Comparison of ENCODE assay signal across 1 cellular context in genomic region chr17:65122836-65123756, GRCh38.
TF ChIP-seq lines count a peak whose summit lies in the region.

No MANE protein-coding gene starts in this region.

TF ChIP-seq in HepG2, 621 proteins besides CTCF, POLR2A, EP300 and RAD21 (continued from another document and continues in another):
- TF ChIP-seq ZNF407 (CRISPR knock-in tag; IDR thresholded peaks at IDR 0.05; ENCODE audit: not compliant biosample characterization) (no peak), RAD51 (IDR thresholded peaks at IDR 0.05; ENCODE audit: borderline replicate concordance) (no peak), ZKSCAN8 (CRISPR knock-in tag; IDR thresholded peaks at IDR 0.05; ENCODE audit: borderline replicate concordance) (no peak), GPN1 (CRISPR knock-in tag; IDR thresholded peaks at IDR 0.05; ENCODE audit: borderline replicate concordance) (no peak), ZNF17 (CRISPR knock-in tag; IDR thresholded peaks at IDR 0.05) (no peak), ZNF781 (CRISPR knock-in tag; IDR thresholded peaks at IDR 0.05; ENCODE audit: borderline replicate concordance, not compliant biosample characterization) (peak; percentile 62), ZNF790 (CRISPR knock-in tag; IDR thresholded peaks at IDR 0.05; ENCODE audit: borderline replicate concordance) (no peak), CBFB (CRISPR knock-in tag; IDR thresholded peaks at IDR 0.05) (peak; percentile 53), KDM6A (CRISPR knock-in tag; IDR thresholded peaks at IDR 0.05; ENCODE audit: low read depth) (no peak), CEBPB (IDR thresholded peaks at IDR 0.05; ENCODE audit: borderline replicate concordance, low read depth, low read length) (no peak), SCMH1 (CRISPR knock-in tag; IDR thresholded peaks at IDR 0.05; ENCODE audit: borderline replicate concordance) (no peak), ZBTB8A (CRISPR knock-in tag; IDR thresholded peaks at IDR 0.05; ENCODE audit: borderline replicate concordance, low read depth) (no peak), SP4 (CRISPR knock-in tag; IDR thresholded peaks at IDR 0.05) (0 out of 2 replicates have a peak, but pooled peaks have one; percentile 38), HOXD1 (CRISPR knock-in tag; IDR thresholded peaks at IDR 0.05) (no peak), HMGXB3 (CRISPR knock-in tag; IDR thresholded peaks at IDR 0.05; ENCODE audit: borderline replicate concordance) (no peak), REXO4 (CRISPR knock-in tag; IDR thresholded peaks at IDR 0.05; ENCODE audit: borderline replicate concordance) (no peak), PLRG1 (conservative IDR thresholded peaks at IDR 0.05) (no peak), ZNF496 (CRISPR knock-in tag; IDR thresholded peaks at IDR 0.05; ENCODE audit: insufficient replicate concordance) (no peak), ZNF121 (CRISPR knock-in tag; IDR thresholded peaks at IDR 0.05) (no peak), PCBP2 (optimal IDR thresholded peaks at IDR 0.05; ENCODE audit: low read depth, low read length, poor library complexity, severe bottlenecking) (no peak), ARID5B (CRISPR knock-in tag; IDR thresholded peaks at IDR 0.05) (peak; percentile 57), MXD3 (CRISPR knock-in tag; IDR thresholded peaks at IDR 0.05) (0 out of 2 replicates have a peak, but pooled peaks have one; percentile 46), SPEN (CRISPR knock-in tag; IDR thresholded peaks at IDR 0.05; ENCODE audit: low read depth) (peak; percentile 63; the same call in 1 of the 2 replicates), ZNF614 (CRISPR knock-in tag; IDR thresholded peaks at IDR 0.05; ENCODE audit: borderline replicate concordance) (no peak), CREBL2 (CRISPR knock-in tag; IDR thresholded peaks at IDR 0.05; ENCODE audit: borderline replicate concordance) (no peak), NFE2L2 (IDR thresholded peaks at IDR 0.05; ENCODE audit: low read length) (no peak), ZNF337 (CRISPR knock-in tag; IDR thresholded peaks at IDR 0.05; ENCODE audit: borderline replicate concordance, low read depth) (no peak)
- TF ChIP-seq, protein P1, sequence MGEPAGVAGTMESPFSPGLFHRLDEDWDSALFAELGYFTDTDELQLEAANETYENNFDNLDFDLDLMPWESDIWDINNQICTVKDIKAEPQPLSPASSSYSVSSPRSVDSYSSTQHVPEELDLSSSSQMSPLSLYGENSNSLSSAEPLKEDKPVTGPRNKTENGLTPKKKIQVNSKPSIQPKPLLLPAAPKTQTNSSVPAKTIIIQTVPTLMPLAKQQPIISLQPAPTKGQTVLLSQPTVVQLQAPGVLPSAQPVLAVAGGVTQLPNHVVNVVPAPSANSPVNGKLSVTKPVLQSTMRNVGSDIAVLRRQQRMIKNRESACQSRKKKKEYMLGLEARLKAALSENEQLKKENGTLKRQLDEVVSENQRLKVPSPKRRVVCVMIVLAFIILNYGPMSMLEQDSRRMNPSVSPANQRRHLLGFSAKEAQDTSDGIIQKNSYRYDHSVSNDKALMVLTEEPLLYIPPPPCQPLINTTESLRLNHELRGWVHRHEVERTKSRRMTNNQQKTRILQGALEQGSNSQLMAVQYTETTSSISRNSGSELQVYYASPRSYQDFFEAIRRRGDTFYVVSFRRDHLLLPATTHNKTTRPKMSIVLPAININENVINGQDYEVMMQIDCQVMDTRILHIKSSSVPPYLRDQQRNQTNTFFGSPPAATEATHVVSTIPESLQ (CRISPR knock-in tag; conservative IDR thresholded peaks at IDR 0.05), result no peak
- TF ChIP-seq, protein P2, sequence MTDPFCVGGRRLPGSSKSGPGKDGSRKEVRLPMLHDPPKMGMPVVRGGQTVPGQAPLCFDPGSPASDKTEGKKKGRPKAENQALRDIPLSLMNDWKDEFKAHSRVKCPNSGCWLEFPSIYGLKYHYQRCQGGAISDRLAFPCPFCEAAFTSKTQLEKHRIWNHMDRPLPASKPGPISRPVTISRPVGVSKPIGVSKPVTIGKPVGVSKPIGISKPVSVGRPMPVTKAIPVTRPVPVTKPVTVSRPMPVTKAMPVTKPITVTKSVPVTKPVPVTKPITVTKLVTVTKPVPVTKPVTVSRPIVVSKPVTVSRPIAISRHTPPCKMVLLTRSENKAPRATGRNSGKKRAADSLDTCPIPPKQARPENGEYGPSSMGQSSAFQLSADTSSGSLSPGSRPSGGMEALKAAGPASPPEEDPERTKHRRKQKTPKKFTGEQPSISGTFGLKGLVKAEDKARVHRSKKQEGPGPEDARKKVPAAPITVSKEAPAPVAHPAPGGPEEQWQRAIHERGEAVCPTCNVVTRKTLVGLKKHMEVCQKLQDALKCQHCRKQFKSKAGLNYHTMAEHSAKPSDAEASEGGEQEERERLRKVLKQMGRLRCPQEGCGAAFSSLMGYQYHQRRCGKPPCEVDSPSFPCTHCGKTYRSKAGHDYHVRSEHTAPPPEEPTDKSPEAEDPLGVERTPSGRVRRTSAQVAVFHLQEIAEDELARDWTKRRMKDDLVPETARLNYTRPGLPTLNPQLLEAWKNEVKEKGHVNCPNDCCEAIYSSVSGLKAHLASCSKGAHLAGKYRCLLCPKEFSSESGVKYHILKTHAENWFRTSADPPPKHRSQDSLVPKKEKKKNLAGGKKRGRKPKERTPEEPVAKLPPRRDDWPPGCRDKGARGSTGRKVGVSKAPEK (CRISPR knock-in tag; IDR thresholded peaks at IDR 0.05; ENCODE audit: borderline replicate concordance), result no peak
- TF ChIP-seq, protein P3, sequence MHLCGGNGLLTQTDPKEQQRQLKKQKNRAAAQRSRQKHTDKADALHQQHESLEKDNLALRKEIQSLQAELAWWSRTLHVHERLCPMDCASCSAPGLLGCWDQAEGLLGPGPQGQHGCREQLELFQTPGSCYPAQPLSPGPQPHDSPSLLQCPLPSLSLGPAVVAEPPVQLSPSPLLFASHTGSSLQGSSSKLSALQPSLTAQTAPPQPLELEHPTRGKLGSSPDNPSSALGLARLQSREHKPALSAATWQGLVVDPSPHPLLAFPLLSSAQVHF (CRISPR knock-in tag; IDR thresholded peaks at IDR 0.05), result no peak
